11 cellular contexts compared by ENCODE assay signal in genomic region chr1:161065681-161066080, GRCh38. TPM values are rescaled to one million over a fixed set of nuclear protein-coding genes. Genes with fewer than 3 reads are reported as not detected.
DNase-seq lines count a peak whose midpoint lies in the region; ATAC-seq, FAIRE-seq and TF ChIP-seq lines count a peak whose summit lies in the region.
"Not testable (repeated sequence)": the region's sequence is repeated elsewhere in the genome, so short reads cannot be mapped to it uniquely, and the experiment has no call there.
"Had no signal": no experiment of that assay in that cellular context is flagged by ENCODE, and none has a peak within 500 bp of the region (broad histone marks: within the 10 kb centered on the region; RNA-seq: fewer than 3 reads in every experiment).

No MANE protein-coding gene starts in this region.

- H3K27ac Mint-ChIP-seq in CD8-positive, alpha-beta memory T cell: peak overlapping the region in 7 of 8 donors; percentile 38 to 96 (median 85)
- H3K27ac Mint-ChIP-seq in activated CD4-positive, alpha-beta T cell treated with anti-CD3 and anti-CD28 coated beads, Interleukin-2, amount 10 ng/mL, durations not matched to agents 24 days and 14 days; activated T-cell treated with anti-CD3 and anti-CD28 coated beads, Interleukin-2, amount 50 U/mL, for 72 hours; activated naive CD8-positive, alpha-beta T cell treated with anti-CD3 and anti-CD28 coated beads, Interleukin-2, amount 10 ng/mL, durations not matched to agents 7 days and 5 days: not testable (repeated sequence)
- peak overlapping the region; percentile 25 to 97 (median 88) for H3K27ac Mint-ChIP-seq in naive thymus-derived CD8-positive, alpha-beta T cell

- not testable (repeated sequence) for TF ChIP-seq POLR2A in A549 (IDR thresholded peaks at IDR 0.05; ENCODE audit: low read length)

- POLR2A ChIA-PET in A549 (lab: Yijun Ruan, JAX): not testable (repeated sequence)
- POLR2A ChIA-PET in CD8-positive, alpha-beta memory T cell (lab: Charles Lee): interaction anchor here (1.0 kb wide), 1 partner anchor 15 kb away, joined by 3 read pairs; no protein-coding TSS in a partner anchor
- POLR2A ChIA-PET in activated naive CD8-positive, alpha-beta T cell treated with anti-CD3 and anti-CD28 coated beads, Interleukin-2, amount 10 ng/mL, durations not matched to agents 7 days and 5 days (lab: Charles Lee): interaction anchor here (0.7 to 7.7 kb wide), 4 partner anchors 11 to 32 kb away, joined by 3 to 118 read pairs (median 4); partner anchors contain the start of genes KLHDC9 and USF1
- POLR2A ChIA-PET in naive thymus-derived CD8-positive, alpha-beta T cell (lab: Charles Lee): interaction anchor here (7.5 to 10.2 kb wide), 2 partner anchors 21 to 31 kb away, joined by 119 to 429 read pairs; partner anchors contain the start of genes KLHDC9, TSTD1 and USF1

- WGBS in A549 (ENCODE audit: missing lambda C conversion rate): 67% methylated on average over 7 of the region's 7 CpGs

- CTCF ChIA-PET in A549 (lab: Yijun Ruan, JAX): interaction anchor here (1.3 to 13.9 kb wide), 2 partner anchors 10 to 31 kb away, joined by 3 to 319 read pairs; partner anchors contain the start of gene KLHDC9
- CTCF ChIA-PET in CD8-positive, alpha-beta memory T cell (lab: Charles Lee): interaction anchor here (1.1 to 10.9 kb wide), 3 partner anchors 20 to 30 kb away, joined by 3 to 128 read pairs (median 4); partner anchors contain the start of genes KLHDC9, TSTD1 and USF1

- not testable (repeated sequence) for DNase-seq in A549 (ENCODE audit: low read depth in 1 of 2, low spot score in 1 of 2); CD8-positive, alpha-beta memory T cell; activated CD4-positive, alpha-beta T cell treated with anti-CD3 and anti-CD28 coated beads, Interleukin-2, amount 10 ng/mL, durations not matched to agents 24 days and 14 days; activated T-cell treated with anti-CD3 and anti-CD28 coated beads, Interleukin-2, amount 50 U/mL, for 72 hours; activated naive CD8-positive, alpha-beta T cell treated with anti-CD3 and anti-CD28 coated beads, Interleukin-2, amount 10 ng/mL, durations not matched to agents 7 days and 5 days
- DNase-seq in naive thymus-derived CD8-positive, alpha-beta T cell: peak in 1 of 10 donors; percentile 35

- H3K9me3 Mint-ChIP-seq in CD8-positive, alpha-beta memory T cell; activated CD4-positive, alpha-beta T cell treated with anti-CD3 and anti-CD28 coated beads, Interleukin-2, amount 10 ng/mL, durations not matched to agents 24 days and 14 days; activated T-cell treated with anti-CD3 and anti-CD28 coated beads, Interleukin-2, amount 50 U/mL, for 72 hours; activated naive CD8-positive, alpha-beta T cell treated with anti-CD3 and anti-CD28 coated beads, Interleukin-2, amount 10 ng/mL, durations not matched to agents 7 days and 5 days; naive thymus-derived CD8-positive, alpha-beta T cell: not testable (repeated sequence)

- intact Hi-C loops in activated CD4-positive, alpha-beta T cell treated with anti-CD3 and anti-CD28 coated beads, Interleukin-2, amount 10 ng/mL, durations not matched to agents 24 days and 14 days (cut with micrococcal nuclease): loop anchor here (5.0 kb wide), 1 partner anchor 67 kb away; the partner anchor contains the start of gene DEDD

- ATAC-seq in A549; activated T-cell treated with anti-CD3 and anti-CD28 coated beads, Interleukin-2, amount 50 U/mL, for 72 hours (replicated peaks in 1 of 2); activated naive CD8-positive, alpha-beta T cell treated with anti-CD3 and anti-CD28 coated beads, Interleukin-2, amount 10 ng/mL, durations not matched to agents 7 days and 5 days (ENCODE audit: low read depth); naive thymus-derived CD8-positive, alpha-beta T cell: not testable (repeated sequence)

- not testable (repeated sequence) for H3K4me3 ChIP-seq in A549; CD8-positive, alpha-beta memory T cell (ENCODE audit: low read length)

- H3K4me1 Mint-ChIP-seq in CD8-positive, alpha-beta memory T cell: peaks cover 62 to 83% (median 80%) of the 10 kb centered on the region in 3 donors
- peaks cover 58% of the 10 kb centered on the region for H3K4me1 Mint-ChIP-seq in activated CD4-positive, alpha-beta T cell treated with anti-CD3 and anti-CD28 coated beads, Interleukin-2, amount 10 ng/mL, durations not matched to agents 24 days and 14 days
- peaks cover 86% of the 10 kb centered on the region for H3K4me1 Mint-ChIP-seq in activated T-cell treated with anti-CD3 and anti-CD28 coated beads, Interleukin-2, amount 50 U/mL, for 72 hours (ENCODE audit: low read depth)
- peaks cover 45% of the 10 kb centered on the region for H3K4me1 Mint-ChIP-seq in activated naive CD8-positive, alpha-beta T cell treated with anti-CD3 and anti-CD28 coated beads, Interleukin-2, amount 10 ng/mL, durations not matched to agents 7 days and 5 days
- peaks cover 45 to 83% (median 77%) of the 10 kb centered on the region in 4 donors for H3K4me1 Mint-ChIP-seq in naive thymus-derived CD8-positive, alpha-beta T cell

- not testable (repeated sequence) for TF ChIP-seq EP300 in A549 (IDR thresholded peaks at IDR 0.05)

- H3K27me3 ChIP-seq in CD8-positive, alpha-beta memory T cell (ENCODE audit: insufficient read depth, low read length, poor library complexity, severe bottlenecking): not testable (repeated sequence)

- peak overlapping the region; percentile 74 to 100 (median 88) for H3K4me3 Mint-ChIP-seq in CD8-positive, alpha-beta memory T cell
- H3K4me3 Mint-ChIP-seq in activated CD4-positive, alpha-beta T cell treated with anti-CD3 and anti-CD28 coated beads, Interleukin-2, amount 10 ng/mL, durations not matched to agents 24 days and 14 days: peak overlapping the region; percentile 64
- H3K4me3 Mint-ChIP-seq in activated T-cell treated with anti-CD3 and anti-CD28 coated beads, Interleukin-2, amount 50 U/mL, for 72 hours: peak overlapping the region; percentile 85 to 100
- H3K4me3 Mint-ChIP-seq in activated naive CD8-positive, alpha-beta T cell treated with anti-CD3 and anti-CD28 coated beads, Interleukin-2, amount 10 ng/mL, durations not matched to agents 7 days and 5 days: peak overlapping the region; percentile 100
- H3K4me3 Mint-ChIP-seq in naive thymus-derived CD8-positive, alpha-beta T cell: peak overlapping the region; percentile 64 to 100 (median 95)

- H3K36me3 ChIP-seq in CD8-positive, alpha-beta memory T cell (ENCODE audit: insufficient read depth, low read length): not testable (repeated sequence)

- not testable (repeated sequence) for H3K9me3 ChIP-seq in A549; CD8-positive, alpha-beta memory T cell (ENCODE audit: low read length)

- H3K4me1 ChIP-seq in A549: not testable (repeated sequence)
- H3K4me1 ChIP-seq in CD8-positive, alpha-beta memory T cell (ENCODE audit: insufficient read depth, low read length): peaks cover 72% of the 10 kb centered on the region

- not testable (repeated sequence) for H3K27ac ChIP-seq in A549; CD8-positive, alpha-beta memory T cell (ENCODE audit: low read depth, low read length)

- peaks cover 3 to 72% (median 22%) of the 10 kb centered on the region in 3 donors for H3K36me3 Mint-ChIP-seq in CD8-positive, alpha-beta memory T cell
- H3K36me3 Mint-ChIP-seq in activated CD4-positive, alpha-beta T cell treated with anti-CD3 and anti-CD28 coated beads, Interleukin-2, amount 10 ng/mL, durations not matched to agents 24 days and 14 days (ENCODE audit: low read depth): peaks cover 38% of the 10 kb centered on the region
- H3K36me3 Mint-ChIP-seq in activated T-cell treated with anti-CD3 and anti-CD28 coated beads, Interleukin-2, amount 50 U/mL, for 72 hours (ENCODE audit: insufficient read depth in 2 of 2): peaks cover 26 to 37% of the 10 kb centered on the region in 2 donors
- peaks cover 55% of the 10 kb centered on the region for H3K36me3 Mint-ChIP-seq in activated naive CD8-positive, alpha-beta T cell treated with anti-CD3 and anti-CD28 coated beads, Interleukin-2, amount 10 ng/mL, durations not matched to agents 7 days and 5 days
- H3K36me3 Mint-ChIP-seq in naive thymus-derived CD8-positive, alpha-beta T cell: peaks cover 4 to 66% (median 21%) of the 10 kb centered on the region in 3 donors

- TF ChIP-seq CTCF in A549 (IDR thresholded peaks at IDR 0.05): not testable (repeated sequence)

- not testable (repeated sequence) for TF ChIP-seq RAD21 in A549 (conservative IDR thresholded peaks at IDR 0.05 in 1 of 2, IDR thresholded peaks at IDR 0.05 in 1 of 2)

- FAIRE-seq in A549 (lab: Jason Lieb, UNC): not testable (repeated sequence)

- not testable (repeated sequence) for H3K4me2 ChIP-seq in A549

- H3K27me3 Mint-ChIP-seq in CD8-positive, alpha-beta memory T cell; activated CD4-positive, alpha-beta T cell treated with anti-CD3 and anti-CD28 coated beads, Interleukin-2, amount 10 ng/mL, durations not matched to agents 24 days and 14 days; activated T-cell treated with anti-CD3 and anti-CD28 coated beads, Interleukin-2, amount 50 U/mL, for 72 hours (ENCODE audit: low read depth); activated naive CD8-positive, alpha-beta T cell treated with anti-CD3 and anti-CD28 coated beads, Interleukin-2, amount 10 ng/mL, durations not matched to agents 7 days and 5 days; naive thymus-derived CD8-positive, alpha-beta T cell: not testable (repeated sequence)

RNA-seq across cellular contexts. Expression of gene ARHGAP30, which starts 4.0 kb away (rescaled TPM):
- polyA plus RNA-seq in A549 (2011; rRNA removed) (0.06 and 0.08 TPM in 2 replicates), A549 (2017; fragmentation: RNase III; extraction: RNeasy Plus Mini Kit Qiagen cat#74134 plus additional on column Dnase treatment) (0.09 to 0.13 TPM (median 0.13 TPM) in 3 replicates)
- 0.04 and 0.06 TPM in 2 replicates for polyA plus RNA-seq in A549 (2012; cell fraction: cytosol; rRNA removed)
- 0.37 and 0.89 TPM in 2 replicates for polyA plus RNA-seq in A549 (2012; cell fraction: nucleus; rRNA removed)
- 0.05 TPM in 1 of 2 replicates, not detected in the other for polyA minus RNA-seq in A549 (2011; rRNA and poly(A)+ RNA removed)
- 100 to 1,000 TPM; 147 to 149 TPM for total RNA-seq in CD8-positive, alpha-beta memory T cell
- 213 TPM for polyA plus RNA-seq in CD8-positive, alpha-beta memory T cell
- total RNA-seq in activated CD4-positive, alpha-beta T cell treated with anti-CD3 and anti-CD28 coated beads, Interleukin-2, amount 10 ng/mL, durations not matched to agents 24 days and 14 days: 134 and 139 TPM in 2 replicates
- 100 to 1,000 TPM; 192 to 198 TPM for total RNA-seq in activated T-cell treated with anti-CD3 and anti-CD28 coated beads, Interleukin-2, amount 50 U/mL, for 72 hours
- total RNA-seq in activated naive CD8-positive, alpha-beta T cell treated with anti-CD3 and anti-CD28 coated beads, Interleukin-2, amount 10 ng/mL, durations not matched to agents 7 days and 5 days: 100 to 1,000 TPM; 260 to 273 TPM
- total RNA-seq in naive thymus-derived CD8-positive, alpha-beta T cell: 100 to 1,000 TPM; 220 to 233 TPM
- polyA plus RNA-seq in naive thymus-derived CD8-positive, alpha-beta T cell: 100 to 1,000 TPM; 110 to 207 (median 136) TPM
- total RNA-seq: GM23338 had no signal
- polyA plus RNA-seq: AG04450 had no signal

RNA-seq across cellular contexts. Expression of gene USF1, which starts 19.9 kb away (rescaled TPM):
- polyA plus RNA-seq in A549 (2011; rRNA removed): 35.5 and 43.5 TPM in 2 replicates
- 38.1 and 42.1 TPM in 2 replicates for polyA plus RNA-seq in A549 (2012; cell fraction: cytosol; rRNA removed)
- 126 and 147 TPM in 2 replicates for polyA plus RNA-seq in A549 (2012; cell fraction: nucleus; rRNA removed)
- 49.2 to 60.5 TPM (median 57.4 TPM) in 3 replicates for polyA plus RNA-seq in A549 (2017; fragmentation: RNase III; extraction: RNeasy Plus Mini Kit Qiagen cat#74134 plus additional on column Dnase treatment)
- 108 and 137 TPM in 2 replicates for polyA minus RNA-seq in A549 (2011; rRNA and poly(A)+ RNA removed)
- 10 to 100 TPM; 63.3 to 67.7 TPM for total RNA-seq in CD8-positive, alpha-beta memory T cell
- 6.7 TPM for polyA plus RNA-seq in CD8-positive, alpha-beta memory T cell
- 46.5 and 48.6 TPM in 2 replicates for total RNA-seq in activated CD4-positive, alpha-beta T cell treated with anti-CD3 and anti-CD28 coated beads, Interleukin-2, amount 10 ng/mL, durations not matched to agents 24 days and 14 days
- 10 to 100 TPM; 52.3 to 57.5 TPM for total RNA-seq in activated T-cell treated with anti-CD3 and anti-CD28 coated beads, Interleukin-2, amount 50 U/mL, for 72 hours
- 10 to 100 TPM; 93.0 to 96.3 TPM for total RNA-seq in activated naive CD8-positive, alpha-beta T cell treated with anti-CD3 and anti-CD28 coated beads, Interleukin-2, amount 10 ng/mL, durations not matched to agents 7 days and 5 days
- 100 to 1,000 TPM; 107 to 118 TPM for total RNA-seq in naive thymus-derived CD8-positive, alpha-beta T cell
- polyA plus RNA-seq in naive thymus-derived CD8-positive, alpha-beta T cell: 10 to 100 TPM in 1 of 3 donors, 1 to 10 TPM in 2; 4.3 to 11.1 (median 7.4) TPM

RNA-seq across cellular contexts. Expression of gene NECTIN4, which starts 23.7 kb away (rescaled TPM):
- polyA plus RNA-seq in A549 (2011; rRNA removed) (3.1 and 4.3 TPM in 2 replicates), A549 (2017; fragmentation: RNase III; extraction: RNeasy Plus Mini Kit Qiagen cat#74134 plus additional on column Dnase treatment) (1.3 to 1.8 TPM (median 1.5 TPM) in 3 replicates)
- 2.1 and 2.5 TPM in 2 replicates for polyA plus RNA-seq in A549 (2012; cell fraction: cytosol; rRNA removed)
- 2.1 and 3.4 TPM in 2 replicates for polyA plus RNA-seq in A549 (2012; cell fraction: nucleus; rRNA removed)
- polyA minus RNA-seq in A549 (2011; rRNA and poly(A)+ RNA removed): 9.2 and 10.7 TPM in 2 replicates
- under 1 TPM; 0.09 TPM for total RNA-seq in CD8-positive, alpha-beta memory T cell
- not detected for polyA plus RNA-seq in CD8-positive, alpha-beta memory T cell
- total RNA-seq in activated CD4-positive, alpha-beta T cell treated with anti-CD3 and anti-CD28 coated beads, Interleukin-2, amount 10 ng/mL, durations not matched to agents 24 days and 14 days: 0.05 TPM in 1 of 2 replicates, not detected in the other
- under 1 TPM in 1 of 2 donors, not detected in 1; 0.31 TPM for total RNA-seq in activated T-cell treated with anti-CD3 and anti-CD28 coated beads, Interleukin-2, amount 50 U/mL, for 72 hours
- total RNA-seq in activated naive CD8-positive, alpha-beta T cell treated with anti-CD3 and anti-CD28 coated beads, Interleukin-2, amount 10 ng/mL, durations not matched to agents 7 days and 5 days: not detected
- total RNA-seq in naive thymus-derived CD8-positive, alpha-beta T cell: not detected
- polyA plus RNA-seq in naive thymus-derived CD8-positive, alpha-beta T cell: not detected
- total RNA-seq: GM23338, Right ventricle myocardium superior had no signal

RNA-seq across cellular contexts. Expression of gene TSTD1, which starts 26.9 kb away (rescaled TPM):
- polyA plus RNA-seq in A549 (2011; rRNA removed): not detected in 2 replicates
- polyA plus RNA-seq in A549 (2012; cell fraction: cytosol; rRNA removed): 0.09 and 0.15 TPM in 2 replicates
- 0.65 and 2.0 TPM in 2 replicates for polyA plus RNA-seq in A549 (2012; cell fraction: nucleus; rRNA removed)
- 0.17 to 0.21 TPM (median 0.20 TPM) in 3 replicates for polyA plus RNA-seq in A549 (2017; fragmentation: RNase III; extraction: RNeasy Plus Mini Kit Qiagen cat#74134 plus additional on column Dnase treatment)
- 1.2 TPM in 1 of 2 replicates, not detected in the other for polyA minus RNA-seq in A549 (2011; rRNA and poly(A)+ RNA removed)
- 10 to 100 TPM; 40.2 to 46.1 TPM for total RNA-seq in CD8-positive, alpha-beta memory T cell
- 288 TPM for polyA plus RNA-seq in CD8-positive, alpha-beta memory T cell
- total RNA-seq in activated CD4-positive, alpha-beta T cell treated with anti-CD3 and anti-CD28 coated beads, Interleukin-2, amount 10 ng/mL, durations not matched to agents 24 days and 14 days: 41.7 and 49.7 TPM in 2 replicates
- total RNA-seq in activated T-cell treated with anti-CD3 and anti-CD28 coated beads, Interleukin-2, amount 50 U/mL, for 72 hours: 10 to 100 TPM; 46.3 to 78.0 TPM
- total RNA-seq in activated naive CD8-positive, alpha-beta T cell treated with anti-CD3 and anti-CD28 coated beads, Interleukin-2, amount 10 ng/mL, durations not matched to agents 7 days and 5 days: 10 to 100 TPM; 81.7 to 84.9 TPM
- total RNA-seq in naive thymus-derived CD8-positive, alpha-beta T cell: 100 to 1,000 TPM; 100 to 108 TPM
- polyA plus RNA-seq in naive thymus-derived CD8-positive, alpha-beta T cell: 100 to 1,000 TPM; 342 to 508 (median 412) TPM
- total RNA-seq: HT1080 had no signal

RNA-seq across cellular contexts. Expression of gene KLHDC9, which starts 32.5 kb away (rescaled TPM):
- polyA plus RNA-seq in A549 (2011; rRNA removed) (3.6 and 4.6 TPM in 2 replicates), A549 (2017; fragmentation: RNase III; extraction: RNeasy Plus Mini Kit Qiagen cat#74134 plus additional on column Dnase treatment) (0.93 to 2.0 TPM (median 1.2 TPM) in 3 replicates)
- polyA plus RNA-seq in A549 (2012; cell fraction: cytosol; rRNA removed): 1.9 and 2.3 TPM in 2 replicates
- polyA plus RNA-seq in A549 (2012; cell fraction: nucleus; rRNA removed): 2.8 and 3.9 TPM in 2 replicates
- 0.70 and 2.2 TPM in 2 replicates for polyA minus RNA-seq in A549 (2011; rRNA and poly(A)+ RNA removed)
- under 1 TPM; 0.42 to 0.49 TPM for total RNA-seq in CD8-positive, alpha-beta memory T cell
- not detected for polyA plus RNA-seq in CD8-positive, alpha-beta memory T cell
- not detected in 2 replicates for total RNA-seq in activated CD4-positive, alpha-beta T cell treated with anti-CD3 and anti-CD28 coated beads, Interleukin-2, amount 10 ng/mL, durations not matched to agents 24 days and 14 days
- total RNA-seq in activated T-cell treated with anti-CD3 and anti-CD28 coated beads, Interleukin-2, amount 50 U/mL, for 72 hours: 1 to 10 TPM; 5.7 to 7.1 TPM
- 1 to 10 TPM; 1.2 TPM for total RNA-seq in activated naive CD8-positive, alpha-beta T cell treated with anti-CD3 and anti-CD28 coated beads, Interleukin-2, amount 10 ng/mL, durations not matched to agents 7 days and 5 days
- total RNA-seq in naive thymus-derived CD8-positive, alpha-beta T cell: under 1 TPM; 0.60 to 0.96 TPM
- 1 to 10 TPM in 1 of 3 donors, under 1 TPM in 2; 0.30 to 1.5 (median 0.62) TPM for polyA plus RNA-seq in naive thymus-derived CD8-positive, alpha-beta T cell
- total RNA-seq: MCF 10A had no signal
